ENCODE assay signal across 27 cellular contexts in genomic region chr4:12472082-12472481, GRCh38.
DNase-seq lines count a peak whose midpoint lies in the region; ATAC-seq, FAIRE-seq and TF ChIP-seq lines count a peak whose summit lies in the region.
"Had no signal": no experiment of that assay in that cellular context is flagged by ENCODE, and none has a peak within 500 bp of the region (broad histone marks: within the 10 kb centered on the region; RNA-seq: fewer than 3 reads in every experiment).

No MANE protein-coding gene starts in this region.

- H3K9me2 ChIP-seq in hepatocyte (replicated peaks; ENCODE audit: insufficient read depth): no peaks in the 10 kb centered on the region

- BruUV-seq in HepG2 (replicated peaks; lab: Mats Ljungman, UMichigan): no TSS peak

- TF ChIP-seq EP300 in HepG2 (IDR thresholded peaks at IDR 0.05; ENCODE audit: low read depth in 2 of 2, low read length in 2 of 2) (no peak), HepG2 (CRISPR knock-in tag; IDR thresholded peaks at IDR 0.05; ENCODE audit: borderline replicate concordance) (no peak), transverse colon (IDR thresholded peaks at IDR 0.05; ENCODE audit: low read depth) (no peak)

- in situ Hi-C loops in HepG2 (cut with HindIII; ENCODE audit: extremely low pct_ligation_motif_present, low pct_unique_long_range_greater_than_20kb): no loop called here
- in situ Hi-C loops in transverse colon (cut with MboI; ENCODE audit: low pct_ligation_motif_present in 1 of 4, low pct_unique_long_range_greater_than_20kb in 1 of 4, low sequenced_read_pairs in 3 of 4): no loop called here

- TF ChIP-seq POLR2A in HepG2 (IDR thresholded peaks at IDR 0.05; ENCODE audit: insufficient read depth in 1 of 2, low read depth in 2 of 2, low read length in 2 of 2) (no peak), right lobe of liver (IDR thresholded peaks at IDR 0.05) (no peak), transverse colon (IDR thresholded peaks at IDR 0.05) (no peak)

- POLR2A ChIA-PET in HepG2 (lab: Yijun Ruan, JAX): no interaction called here

- DNase-seq in HepG2 (ENCODE audit: low spot score) (peak; percentile 8), right lobe of liver (no peak), hepatocyte (ENCODE audit: low spot score) (peak; percentile 8), mucosa of descending colon (peak in 2 of 3 donors; percentile 35 to 69), transverse colon (peak; percentile 60), NCI-H1436 treated with DMSO at 0.1 percent for 48 hours (lab: John Stamatoyannopoulos, UW) (no peak)
- DNase-seq: AML-193; Caco-2; Calu3; CD4-positive, alpha-beta T cell; CD8-positive, alpha-beta T cell; DMS153; DMS53; DMS79; DND-41; EL; GDM1 had no signal

- H3K4me3 ChIP-seq in HepG2 (replicated peaks in 1 of 3; ENCODE audit: insufficient read depth in 1 of 3, low read depth in 2 of 3, low read length in 3 of 3) (no peak overlapping the region), right lobe of liver (no peak overlapping the region), hepatocyte (no peak overlapping the region), mucosa of descending colon (no peak overlapping the region), transverse colon (no peak overlapping the region)
- H3K4me3 ChIP-seq: A549; BLaER1 treated with 17β-estradiol and CSF1 and Interleukin-3, amounts not matched to agents 10 nM and 100 nM; GM12878 had no signal

- no peak for TF ChIP-seq RAD21 in HepG2 (CRISPR knock-in tag; IDR thresholded peaks at IDR 0.05)

- H3K9me3 ChIP-seq in HepG2 (ENCODE audit: low read length) (no peaks in the 10 kb centered on the region), right lobe of liver (no peaks in the 10 kb centered on the region), hepatocyte (ENCODE audit: low read depth) (no peaks in the 10 kb centered on the region), mucosa of descending colon (no peaks in the 10 kb centered on the region), transverse colon (no peaks in the 10 kb centered on the region)
- H3K9me3 ChIP-seq: A549; BLaER1 treated with 17β-estradiol and CSF1 and Interleukin-3, amounts not matched to agents 10 nM and 100 nM; Caco-2 had no signal

- H3K79me2 ChIP-seq in HepG2 (ENCODE audit: insufficient read depth, low read length): no peaks in the 10 kb centered on the region
- no peaks in the 10 kb centered on the region for H3K79me2 ChIP-seq in hepatocyte

- no peak for TF ChIP-seq CTCF in HepG2 (CRISPR knock-in tag; IDR thresholded peaks at IDR 0.05)
- TF ChIP-seq CTCF in right lobe of liver (IDR thresholded peaks at IDR 0.05): no peak
- TF ChIP-seq CTCF in hepatocyte (IDR thresholded peaks at IDR 0.05; ENCODE audit: poor library complexity): no peak
- TF ChIP-seq CTCF in mucosa of descending colon (IDR thresholded peaks at IDR 0.05): no peak
- TF ChIP-seq CTCF in transverse colon (IDR thresholded peaks at IDR 0.05): no peak

- H3K27me3 ChIP-seq in HepG2 (ENCODE audit: control insufficient read depth in 1 of 2, insufficient read depth in 2 of 2, low read length in 2 of 2) (no peaks in the 10 kb centered on the region), right lobe of liver (no peaks in the 10 kb centered on the region), hepatocyte (no peaks in the 10 kb centered on the region), transverse colon (no peaks in the 10 kb centered on the region)
- H3K27me3 ChIP-seq: BLaER1 treated with 17β-estradiol and CSF1 and Interleukin-3, amounts not matched to agents 10 nM and 100 nM had no signal

- H3K4me1 ChIP-seq in HepG2 (ENCODE audit: insufficient read depth, low read length) (peaks cover 20% of the 10 kb centered on the region), right lobe of liver (no peaks in the 10 kb centered on the region), hepatocyte (ENCODE audit: insufficient read depth) (no peaks in the 10 kb centered on the region), mucosa of descending colon (ENCODE audit: low read depth) (peaks cover 18% of the 10 kb centered on the region), transverse colon (peaks cover 0 to 23% (median 4%) of the 10 kb centered on the region in 4 donors)
- H3K4me1 ChIP-seq: A549; BLaER1 treated with 17β-estradiol and CSF1 and Interleukin-3, amounts not matched to agents 10 nM and 100 nM; Caco-2 had no signal

- H3K36me3 ChIP-seq in HepG2 (replicated peaks in 1 of 2; ENCODE audit: control insufficient read depth in 1 of 2, insufficient read depth in 2 of 2, low read length in 2 of 2) (no peaks in the 10 kb centered on the region), right lobe of liver (no peaks in the 10 kb centered on the region), hepatocyte (replicated peaks; ENCODE audit: insufficient read depth, low read depth) (no peaks in the 10 kb centered on the region), mucosa of descending colon (ENCODE audit: low read depth) (no peaks in the 10 kb centered on the region), transverse colon (no peaks in the 10 kb centered on the region)
- H3K36me3 ChIP-seq: BLaER1 treated with 17β-estradiol and CSF1 and Interleukin-3, amounts not matched to agents 10 nM and 100 nM had no signal

- CTCF ChIA-PET in HepG2 (lab: Yijun Ruan, JAX; ENCODE audit: low intra/inter-chr PET ratio, low total read pairs): no interaction called here

- H3K4me2 ChIP-seq in HepG2 (ENCODE audit: low read depth, low read length) (no peak overlapping the region), hepatocyte (no peak overlapping the region)
- H3K4me2 ChIP-seq: A549; BLaER1 treated with 17β-estradiol and CSF1 and Interleukin-3, amounts not matched to agents 10 nM and 100 nM had no signal

- FAIRE-seq in HepG2 (lab: Jason Lieb, UNC): no peak
- FAIRE-seq: A549, D721Med, GM12878, GM12892, GM18507 had no signal

- no peak overlapping the region for H2AFZ ChIP-seq in HepG2 (ENCODE audit: low read length)
- no peak overlapping the region for H2AFZ ChIP-seq in hepatocyte

- H3K27ac ChIP-seq in HepG2 (ENCODE audit: extremely low read length, insufficient read depth, low read length) (no peak overlapping the region), right lobe of liver (no peak overlapping the region), hepatocyte (no peak overlapping the region), transverse colon (peak overlapping the region; percentile 62 to 83 (median 68))
- H3K27ac ChIP-seq: 22Rv1; A549; BLaER1 treated with 17β-estradiol and CSF1 and Interleukin-3, amounts not matched to agents 10 nM and 100 nM; C4-2B had no signal

- ATAC-seq in HepG2 (peak; percentile 57), right lobe of liver (no peak), mucosa of descending colon (peak; percentile 89), GM21515 (IDR thresholded peaks at IDR 0.05; ENCODE audit: unreplicated experiment) (no peak), GM19467 (IDR thresholded peaks at IDR 0.05; ENCODE audit: unreplicated experiment) (no peak)
- ATAC-seq: A549; CD8-positive, alpha-beta T cell; GM12878 had no signal

- H3K9ac ChIP-seq in HepG2 (ENCODE audit: insufficient read depth, low read depth, low read length): no peak overlapping the region
- H3K9ac ChIP-seq: BLaER1 treated with 17β-estradiol and CSF1 and Interleukin-3, amounts not matched to agents 10 nM and 100 nM had no signal

- H4K20me1 ChIP-seq in HepG2 (ENCODE audit: insufficient read depth, low read length) (no peaks in the 10 kb centered on the region), hepatocyte (ENCODE audit: insufficient read depth, poor library complexity, severe bottlenecking) (no peaks in the 10 kb centered on the region)
- H4K20me1 ChIP-seq: BLaER1 treated with 17β-estradiol and CSF1 and Interleukin-3, amounts not matched to agents 10 nM and 100 nM had no signal

- 2% methylated on average over 2 of the region's 2 CpGs for WGBS in HepG2 (ENCODE audit: low lambda C conversion rate)
- WGBS in right lobe of liver (ENCODE audit: insufficient coverage, low coverage, low lambda C conversion rate, missing lambda C conversion rate): 38% methylated on average over 2 of the region's 2 CpGs
- WGBS in hepatocyte (ENCODE audit: low lambda C conversion rate, missing lambda C conversion rate): 82% methylated on average over 2 of the region's 2 CpGs
- WGBS in transverse colon (ENCODE audit: low coverage in 1 of 2), 2 donors: 60 to 100% methylated on average over 1 to 2 of the region's 2 CpGs

- intact Hi-C loops in HepG2 (cut with micrococcal nuclease; ENCODE audit: unreplicated experiment): no loop called here
- intact Hi-C loops in right lobe of liver (cut with DNase I): no loop called here
- intact Hi-C loops in mucosa of descending colon (cut with DNase I, micrococcal nuclease): no loop called here
- intact Hi-C loops in transverse colon (cut with DNase I; ENCODE audit: low total_unique reads): no loop called here

TF ChIP-seq in HepG2, 621 proteins besides CTCF, POLR2A, EP300 and RAD21 (continues in another document):
- no peak for TF ChIP-seq SOX13 (IDR thresholded peaks at IDR 0.05)
- peak in 1 of 2 experiments; percentile 30; a peak in 1 of 4 replicates for TF ChIP-seq SOX13 (CRISPR knock-in tag; conservative IDR thresholded peaks at IDR 0.05 in 1 of 2, IDR thresholded peaks at IDR 0.05 in 1 of 2)
- peak; percentile 64 for TF ChIP-seq HNF4A (CRISPR knock-in tag; IDR thresholded peaks at IDR 0.05)
- TF ChIP-seq ZBTB34 (CRISPR knock-in tag; IDR thresholded peaks at IDR 0.05): no peak

Comparison
In these comparisons a context has a peak if more than half of its experiments do, and no peak if none do; other contexts are left out.
1. ATAC-seq: peak in HepG2 (single experiment) and mucosa of descending colon (single experiment); none in right lobe of liver (0 of 4), GM21515 (single experiment) and GM19467 (single experiment).
2. DNase-seq: peak in HepG2 (single experiment), hepatocyte (single experiment), mucosa of descending colon (2 of 3) and transverse colon (single experiment); none in right lobe of liver (0 of 3) and NCI-H1436 treated with DMSO at 0.1 percent for 48 hours (single experiment).
3. H3K27ac ChIP-seq: peak in transverse colon (4 of 4); none in HepG2 (single experiment), right lobe of liver (0 of 3) and hepatocyte (single experiment).